In the genomic region with DNA sequence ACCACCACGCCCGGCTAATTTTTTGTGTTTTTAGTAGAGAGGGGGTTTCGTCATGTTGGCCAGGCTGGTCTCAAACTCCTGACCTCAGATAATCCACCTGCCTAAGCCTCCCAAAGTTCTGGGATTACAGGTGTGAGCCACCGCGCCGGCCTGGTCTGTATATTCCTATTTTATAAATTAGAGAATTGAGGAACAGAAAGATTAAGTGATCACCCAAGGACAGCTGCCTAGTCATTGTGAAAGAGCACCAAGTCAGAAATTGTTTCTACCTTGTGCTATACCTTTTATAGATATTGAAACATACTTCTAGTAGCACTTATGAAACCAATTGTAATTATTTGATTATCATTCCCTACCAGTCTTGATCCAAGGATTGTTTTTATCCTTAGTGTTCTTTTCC, we compare ENCODE assay signal across 21 cellular contexts.
"Had no signal": no experiment of that assay in that cellular context is flagged by ENCODE, and none has a peak within 500 bp of the region (broad histone marks: within the 10 kb centered on the region; RNA-seq: fewer than 3 reads in every experiment).

No MANE protein-coding gene starts in this region.

- H3K9me3 ChIP-seq: sigmoid colon, upper lobe of right lung had no signal

- H3K4me3 ChIP-seq: dorsolateral prefrontal cortex, lung, sigmoid colon, upper lobe of right lung had no signal

- H3K36me3 ChIP-seq: sigmoid colon had no signal

- DNase-seq: activated CD4-positive, alpha-beta T cell treated with anti-CD3 and anti-CD28 coated beads, Interleukin-2, amount 10 ng/mL, durations not matched to agents 7 days and 5 days; activated CD8-positive, alpha-beta memory T cell treated with anti-CD3 and anti-CD28 coated beads for 24 hours; activated CD8-positive, alpha-beta memory T cell treated with anti-CD3 and anti-CD28 coated beads, Interleukin-2, amount 50 U/mL, for 48 hours; activated gamma-delta T cell treated with Interleukin-2 at 50 U/mL for 16 hours; activated naive CD8-positive, alpha-beta T cell treated with anti-CD3 and anti-CD28 coated beads, Interleukin-2, amount 10 ng/mL, durations not matched to agents 7 days and 5 days; caudate nucleus; dorsolateral prefrontal cortex; foreskin melanocyte; glutamatergic neuron; hypothalamus; islet precursor cell; nucleus accumbens; sigmoid colon; stimulated activated CD4-positive, alpha-beta T cell treated with anti-CD3 and anti-CD28 coated beads, Interleukin-4, amount 100 ng/mL, for 4 hours; T-cell; upper lobe of right lung had no signal

- H3K27ac Mint-ChIP-seq: activated naive CD8-positive, alpha-beta T cell treated with anti-CD3 and anti-CD28 coated beads, Interleukin-2, amount 10 ng/mL, durations not matched to agents 7 days and 5 days; mesothelial cell of epicardium; natural killer cell treated with Interleukin-12 subunit alpha and Interleukin-12 subunit beta and Interleukin-15 and Interleukin-18, amount 100 ng/mL, for 72 hours; T-cell had no signal

- H3K27ac ChIP-seq: dorsolateral prefrontal cortex, epithelial cell of prostate, sigmoid colon, upper lobe of right lung had no signal

- H3K9me3 Mint-ChIP-seq: activated CD4-positive, alpha-beta T cell treated with anti-CD3 and anti-CD28 coated beads, Interleukin-2, amount 10 ng/mL, durations not matched to agents 7 days and 5 days; activated naive CD8-positive, alpha-beta T cell treated with anti-CD3 and anti-CD28 coated beads, Interleukin-2, amount 10 ng/mL, durations not matched to agents 7 days and 5 days; mesothelial cell of epicardium; natural killer cell treated with Interleukin-12 subunit alpha and Interleukin-12 subunit beta and Interleukin-15 and Interleukin-18, amount 100 ng/mL, for 72 hours; stimulated activated memory B cell treated with anti-CD40 and anti-IgM and Interleukin-4, amounts not matched to agents 10 μg/mL and 1 μg/mL and 100 μg/mL, for 72 hours; T-cell had no signal

- ATAC-seq: natural killer cell treated with Interleukin-12 subunit alpha and Interleukin-12 subunit beta and Interleukin-15 and Interleukin-18, amount 100 ng/mL, for 72 hours; stimulated activated memory B cell treated with anti-CD40 and anti-IgM and Interleukin-4, amounts not matched to agents 10 μg/mL and 1 μg/mL and 100 μg/mL, for 72 hours; T-cell; upper lobe of right lung had no signal

- H3K27me3 ChIP-seq: dorsolateral prefrontal cortex, sigmoid colon, upper lobe of right lung had no signal
